1 cellular context compared by ENCODE assay signal in genomic region chr7:26584964-26585650, GRCh38.
A peak's percentile ranks its signal among the peaks of the same experiment; 100 is the strongest.
TF ChIP-seq lines count a peak whose summit lies in the region.

No MANE protein-coding gene starts in this region.

TF ChIP-seq in HEK293, 187 proteins besides CTCF, POLR2A, EP300 and RAD21 (continued from another document and continues in another):
- TF ChIP-seq PRDM10 (tag by site-specific recombination; IDR thresholded peaks at IDR 0.05) (peak; percentile 75), ZNF2 (tag by site-specific recombination; IDR thresholded peaks at IDR 0.05) (no peak), ZNF24 (tag by site-specific recombination; IDR thresholded peaks at IDR 0.05) (no peak), PBX3 (CRISPR knock-in tag; IDR thresholded peaks at IDR 0.05) (no peak), ZNF155 (tag by site-specific recombination; IDR thresholded peaks at IDR 0.05) (no peak), ZNF239 (tag by site-specific recombination; IDR thresholded peaks at IDR 0.05) (no peak), GLI2 (tag by site-specific recombination; IDR thresholded peaks at IDR 0.05; ENCODE audit: borderline replicate concordance, low read depth) (no peak), INSM2 (tag by site-specific recombination; IDR thresholded peaks at IDR 0.05) (no peak), ZNF449 (tag by site-specific recombination; IDR thresholded peaks at IDR 0.05) (no peak), ZNF488 (tag by site-specific recombination; IDR thresholded peaks at IDR 0.05) (no peak), KLF9 (tag by site-specific recombination; IDR thresholded peaks at IDR 0.05; ENCODE audit: low read depth) (no peak), ZFP69B (tag by site-specific recombination; IDR thresholded peaks at IDR 0.05) (no peak), ZNF660 (tag by site-specific recombination; IDR thresholded peaks at IDR 0.05) (no peak), ZNF280C (tag by site-specific recombination; IDR thresholded peaks at IDR 0.05) (no peak), GLI4 (tag by site-specific recombination; IDR thresholded peaks at IDR 0.05) (no peak), ZNF518A (tag by site-specific recombination; conservative IDR thresholded peaks at IDR 0.05; ENCODE audit: low read depth) (no peak), ZNF350 (tag by site-specific recombination; IDR thresholded peaks at IDR 0.05) (no peak), ZSCAN30 (tag by site-specific recombination; IDR thresholded peaks at IDR 0.05) (no peak), ZNF292 (tag by site-specific recombination; IDR thresholded peaks at IDR 0.05; ENCODE audit: borderline replicate concordance, low read depth) (no peak), ZNF621 (tag by site-specific recombination; IDR thresholded peaks at IDR 0.05) (no peak), ZNF664 (tag by site-specific recombination; IDR thresholded peaks at IDR 0.05) (no peak), ZNF133 (tag by site-specific recombination; IDR thresholded peaks at IDR 0.05) (no peak), ZIC2 (tag by site-specific recombination; IDR thresholded peaks at IDR 0.05) (peak; percentile 73), ZFP3 (tag by site-specific recombination; IDR thresholded peaks at IDR 0.05; ENCODE audit: low read depth) (no peak), GLIS1 (tag by site-specific recombination; IDR thresholded peaks at IDR 0.05) (no peak), ZXDB (tag by site-specific recombination; IDR thresholded peaks at IDR 0.05) (no peak), ZNF157 (tag by site-specific recombination; IDR thresholded peaks at IDR 0.05) (no peak), WT1 (tag by site-specific recombination; IDR thresholded peaks at IDR 0.05) (peak; percentile 68), ZBTB17 (tag by site-specific recombination; IDR thresholded peaks at IDR 0.05) (peak; percentile 35), ZFP37 (tag by site-specific recombination; IDR thresholded peaks at IDR 0.05) (no peak), ZNF132 (tag by site-specific recombination; IDR thresholded peaks at IDR 0.05; ENCODE audit: borderline replicate concordance) (no peak), ZNF600 (tag by site-specific recombination; IDR thresholded peaks at IDR 0.05) (no peak), SCRT1 (tag by site-specific recombination; IDR thresholded peaks at IDR 0.05; ENCODE audit: borderline replicate concordance) (no peak), ZNF623 (tag by site-specific recombination; IDR thresholded peaks at IDR 0.05) (no peak), ZNF114 (tag by site-specific recombination; IDR thresholded peaks at IDR 0.05) (no peak), YY2 (tag by site-specific recombination; IDR thresholded peaks at IDR 0.05) (no peak), ZNF654 (tag by site-specific recombination; IDR thresholded peaks at IDR 0.05; ENCODE audit: low read depth) (peak; percentile 34), OSR2 (tag by site-specific recombination; IDR thresholded peaks at IDR 0.05) (no peak), ZNF280D (tag by site-specific recombination; IDR thresholded peaks at IDR 0.05) (no peak), ZNF19 (tag by site-specific recombination; IDR thresholded peaks at IDR 0.05; ENCODE audit: low read depth) (no peak), ZNF610 (tag by site-specific recombination; IDR thresholded peaks at IDR 0.05; ENCODE audit: borderline replicate concordance) (no peak), ZNF362 (tag by site-specific recombination; IDR thresholded peaks at IDR 0.05) (no peak), ZBTB48 (tag by site-specific recombination; IDR thresholded peaks at IDR 0.05) (no peak), HOXD13 (CRISPR knock-in tag; IDR thresholded peaks at IDR 0.05; ENCODE audit: borderline replicate concordance) (no peak), ZNF184 (tag by site-specific recombination; IDR thresholded peaks at IDR 0.05) (no peak)
